ENCODE assay signal across 1 cellular context in the genomic region with DNA sequence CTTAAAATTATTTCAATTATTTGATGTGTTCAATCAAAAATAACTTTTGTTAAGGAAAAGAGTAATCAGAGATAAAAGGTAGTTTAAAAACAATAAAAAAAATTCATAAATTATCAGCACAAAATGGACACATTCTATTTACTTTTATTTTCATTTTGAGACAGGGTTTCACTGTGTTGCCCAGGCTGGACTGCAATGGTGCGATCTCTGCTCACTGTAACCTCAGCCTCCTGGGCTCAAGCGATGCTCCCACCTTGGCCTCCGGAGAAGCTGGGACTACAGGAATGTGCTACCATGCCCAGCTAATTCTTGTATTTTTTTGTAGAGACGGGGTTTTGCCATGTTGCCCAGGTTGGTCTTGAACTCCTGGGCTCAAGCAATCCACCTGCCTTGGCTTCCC.
TF ChIP-seq lines count a peak whose summit lies in the region.

No MANE protein-coding gene starts in this region.

TF ChIP-seq in GM12878, 131 proteins besides CTCF, POLR2A, EP300 and RAD21 (continued from another document):
- TF ChIP-seq, protein P1, sequence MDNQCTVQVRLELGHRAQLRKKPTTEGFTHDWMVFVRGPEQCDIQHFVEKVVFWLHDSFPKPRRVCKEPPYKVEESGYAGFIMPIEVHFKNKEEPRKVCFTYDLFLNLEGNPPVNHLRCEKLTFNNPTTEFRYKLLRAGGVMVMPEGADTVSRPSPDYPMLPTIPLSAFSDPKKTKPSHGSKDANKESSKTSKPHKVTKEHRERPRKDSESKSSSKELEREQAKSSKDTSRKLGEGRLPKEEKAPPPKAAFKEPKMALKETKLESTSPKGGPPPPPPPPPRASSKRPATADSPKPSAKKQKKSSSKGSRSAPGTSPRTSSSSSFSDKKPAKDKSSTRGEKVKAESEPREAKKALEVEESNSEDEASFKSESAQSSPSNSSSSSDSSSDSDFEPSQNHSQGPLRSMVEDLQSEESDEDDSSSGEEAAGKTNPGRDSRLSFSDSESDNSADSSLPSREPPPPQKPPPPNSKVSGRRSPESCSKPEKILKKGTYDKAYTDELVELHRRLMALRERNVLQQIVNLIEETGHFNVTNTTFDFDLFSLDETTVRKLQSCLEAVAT (IDR thresholded peaks at IDR 0.05) = 0 out of 2 replicates have a peak, but pooled peaks have one; percentile 53
